Comparison of ENCODE assay signal across 8 cellular contexts in genomic region chr12:71663561-71664410, GRCh38. TPM values are rescaled to one million over a fixed set of nuclear protein-coding genes. Genes with fewer than 3 reads are reported as not detected.
A peak's percentile ranks its signal among the peaks of the same experiment; 100 is the strongest.
DNase-seq lines count a peak whose midpoint lies in the region; TF ChIP-seq lines count a peak whose summit lies in the region.

Gene THAP2 (plus strand): TSS chr12:71664301. CDS start chr12:71664510, 209 bp downstream.
A gene with protein sequence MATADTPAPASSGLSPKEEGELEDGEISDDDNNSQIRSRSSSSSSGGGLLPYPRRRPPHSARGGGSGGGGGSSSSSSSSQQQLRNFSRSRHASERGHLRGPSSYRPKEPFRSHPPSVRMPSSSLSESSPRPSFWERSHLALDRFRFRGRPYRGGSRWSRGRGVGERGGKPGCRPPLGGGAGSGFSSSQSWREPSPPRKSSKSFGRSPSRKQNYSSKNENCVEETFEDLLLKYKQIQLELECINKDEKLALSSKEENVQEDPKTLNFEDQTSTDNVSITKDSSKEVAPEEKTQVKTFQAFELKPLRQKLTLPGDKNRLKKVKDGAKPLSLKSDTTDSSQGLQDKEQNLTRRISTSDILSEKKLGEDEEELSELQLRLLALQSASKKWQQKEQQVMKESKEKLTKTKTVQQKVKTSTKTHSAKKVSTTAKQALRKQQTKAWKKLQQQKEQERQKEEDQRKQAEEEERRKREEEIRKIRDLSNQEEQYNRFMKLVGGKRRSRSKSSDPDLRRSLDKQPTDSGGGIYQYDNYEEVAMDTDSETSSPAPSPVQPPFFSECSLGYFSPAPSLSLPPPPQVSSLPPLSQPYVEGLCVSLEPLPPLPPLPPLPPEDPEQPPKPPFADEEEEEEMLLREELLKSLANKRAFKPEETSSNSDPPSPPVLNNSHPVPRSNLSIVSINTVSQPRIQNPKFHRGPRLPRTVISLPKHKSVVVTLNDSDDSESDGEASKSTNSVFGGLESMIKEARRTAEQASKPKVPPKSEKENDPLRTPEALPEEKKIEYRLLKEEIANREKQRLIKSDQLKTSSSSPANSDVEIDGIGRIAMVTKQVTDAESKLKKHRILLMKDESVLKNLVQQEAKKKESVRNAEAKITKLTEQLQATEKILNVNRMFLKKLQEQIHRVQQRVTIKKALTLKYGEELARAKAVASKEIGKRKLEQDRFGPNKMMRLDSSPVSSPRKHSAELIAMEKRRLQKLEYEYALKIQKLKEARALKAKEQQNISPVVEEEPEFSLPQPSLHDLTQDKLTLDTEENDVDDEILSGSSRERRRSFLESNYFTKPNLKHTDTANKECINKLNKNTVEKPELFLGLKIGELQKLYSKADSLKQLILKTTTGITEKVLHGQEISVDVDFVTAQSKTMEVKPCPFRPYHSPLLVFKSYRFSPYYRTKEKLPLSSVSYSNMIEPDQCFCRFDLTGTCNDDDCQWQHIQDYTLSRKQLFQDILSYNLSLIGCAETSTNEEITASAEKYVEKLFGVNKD (N-terminal part only) (minus strand): TSS chr12:71663848. CDS start chr12:71663610, 238 bp downstream.

- H3K36me3 ChIP-seq in GM06990 (ENCODE audit: control insufficient read depth, insufficient read depth, low read length), result no peaks in the 10 kb centered on the region

- in situ Hi-C loops in SK-MEL-5 (cut with HindIII; ENCODE audit: low pct_unique_long_range_greater_than_20kb, low sequenced_read_pairs), result no loop called here

- H3K4me3 ChIP-seq in GM06990 (replicated peaks; ENCODE audit: low read depth, low read length) (peak within 1 kb of the TSS; percentile 97), HFF-Myc (replicated peaks; ENCODE audit: low read depth, low read length) (peak within 1 kb of the TSS; percentile 84)

- H3K27ac ChIP-seq in temporal lobe (ENCODE audit: low read depth, low read length), result peak within 1 kb of the TSS; percentile 90

- TF ChIP-seq CTCF in GM06990 (IDR thresholded peaks at IDR 0.05; ENCODE audit: insufficient read depth, low read length, poor library complexity, severe bottlenecking) (peak; percentile 53), HFF-Myc (IDR thresholded peaks at IDR 0.05; ENCODE audit: low read depth, low read length, missing control alignments) (no peak)

- H3K27me3 ChIP-seq in GM06990 (replicated peaks; ENCODE audit: control insufficient read depth, insufficient read depth, low read length), result no peaks in the 10 kb centered on the region

- DNase-seq in GM06990 (ENCODE audit: extremely low read depth, insufficient read length) (peak; percentile 89), HFF-Myc (ENCODE audit: extremely low read depth, low read depth) (peak; percentile 99), MV-4-11 (lab: John Stamatoyannopoulos, UW) (peak; percentile 99), SK-MEL-5 (ENCODE audit: low read depth, low spot score) (peak; percentile 99), globus pallidus (ENCODE audit: low spot score) (peak; percentile 100), nucleus accumbens (lab: John Stamatoyannopoulos, UW) (peak; percentile 80 to 99 (median 96))
- peak; percentile 87 for DNase-seq in activated naive CD4-positive, alpha-beta T cell treated with anti-CD3 and anti-CD28 coated beads, Interleukin-2, amount 50 U/mL, for 16 hours

RNA-seq across cellular contexts. Expression of gene THAP2, which starts in this region (rescaled TPM):
- 0.95 and 2.0 TPM in 2 replicates for total RNA-seq in SK-MEL-5 (2014; rRNA removed; shearing (Covaris generic))
- 1.2 and 1.4 TPM in 2 replicates for polyA plus RNA-seq in SK-MEL-5 (2015; cell fraction: cytosol; rRNA removed)
- 12.3 and 14.7 TPM in 2 replicates for polyA plus RNA-seq in SK-MEL-5 (2015; cell fraction: nucleus; rRNA removed)
- 27.0 TPM for total RNA-seq in temporal lobe

RNA-seq across cellular contexts. Expression of the second gene that starts in this region (rescaled TPM):
- total RNA-seq in SK-MEL-5 (2014; rRNA removed; shearing (Covaris generic)), result 13.4 and 16.0 TPM in 2 replicates
- 10.3 and 16.9 TPM in 2 replicates for polyA plus RNA-seq in SK-MEL-5 (2015; cell fraction: cytosol; rRNA removed)
- 254 and 262 TPM in 2 replicates for polyA plus RNA-seq in SK-MEL-5 (2015; cell fraction: nucleus; rRNA removed)
- 48.9 TPM for total RNA-seq in temporal lobe

Comparison
In these comparisons a context has a peak if more than half of its experiments do, and no peak if none do; other contexts are left out.
1. Peak in every context shown above with its lines: DNase-seq, H3K4me3 ChIP-seq and H3K27ac ChIP-seq.